Comparison of ENCODE assay signal across 21 cellular contexts in the genomic region with DNA sequence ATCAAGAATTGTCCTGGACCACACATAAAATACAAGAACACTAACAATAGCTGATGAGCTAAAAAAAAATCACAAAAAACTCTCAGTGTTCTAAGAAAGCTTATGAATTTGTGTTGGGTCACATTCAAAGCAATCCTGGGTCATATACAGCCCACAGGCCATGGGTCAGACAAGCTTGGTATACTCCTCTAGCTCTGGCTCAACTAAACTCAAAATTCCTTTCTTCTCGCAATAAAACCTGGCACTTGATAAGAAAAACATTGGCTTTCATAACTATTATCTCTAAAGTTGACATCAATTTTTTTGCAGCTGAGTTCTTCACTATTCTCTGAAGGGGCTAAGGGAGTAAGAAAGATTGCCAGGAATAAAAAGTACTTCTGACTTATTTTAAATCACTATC.
"Had no signal": no experiment of that assay in that cellular context is flagged by ENCODE, and none has a peak within 500 bp of the region (broad histone marks: within the 10 kb centered on the region; RNA-seq: fewer than 3 reads in every experiment).

No MANE protein-coding gene starts in this region.

- H3K27me3 Mint-ChIP-seq: T-cell had no signal

- FAIRE-seq: keratinocyte, pancreas, urothelium cell line had no signal

- H3K27me3 ChIP-seq: heart right ventricle, pancreas, right atrium auricular region, stomach, transverse colon had no signal

- H3K4me3 Mint-ChIP-seq: activated naive CD4-positive, alpha-beta T cell treated with anti-CD3 and anti-CD28 coated beads, Interleukin-2, amount 10 ng/mL, durations not matched to agents 7 days and 5 days; endodermal cell; natural killer cell; stimulated activated effector memory CD8-positive, alpha-beta T cell treated with anti-CD3 and anti-CD28 coated beads, Interleukin-12 subunit alpha, Interleukin-12 subunit beta, amount 100 ng/mL, for 72 hours; T-cell; T-helper 2 cell treated with Interferon-gamma antibody and Interleukin-4, amounts not matched to agents 5 μg/mL and 100 μg/mL, for 36 hours had no signal

- H3K4me3 ChIP-seq: heart right ventricle, pancreas, psoas muscle, right atrium auricular region, stomach, transverse colon had no signal

- H3K9me3 ChIP-seq: heart right ventricle, pancreas, psoas muscle, right atrium auricular region, stomach, transverse colon had no signal

- DNase-seq: activated CD4-positive, alpha-beta T cell treated with anti-CD3 and anti-CD28 coated beads for 1 hour; activated effector memory CD4-positive, alpha-beta T cell treated with anti-CD3 and anti-CD28 coated beads, Interleukin-2, amount 50 U/mL, for 16 hours; activated naive CD4-positive, alpha-beta T cell treated with anti-CD3 and anti-CD28 coated beads, Interleukin-2, amount 10 ng/mL, durations not matched to agents 7 days and 5 days; cortex of kidney; endodermal cell; heart right ventricle; mammary epithelial cell; midbrain; natural killer cell; pancreas; psoas muscle; stimulated activated CD4-positive, alpha-beta T cell treated with anti-CD3 and anti-CD28 coated beads, Interleukin-1b, Interleukin-23, amount 100 ng/mL, for 48 hours; stomach; T-cell; transverse colon had no signal

- H3K4me1 ChIP-seq: psoas muscle had no signal

- H3K36me3 Mint-ChIP-seq: activated naive CD4-positive, alpha-beta T cell treated with anti-CD3 and anti-CD28 coated beads, Interleukin-2, amount 10 ng/mL, durations not matched to agents 7 days and 5 days; natural killer cell; stimulated activated effector memory CD8-positive, alpha-beta T cell treated with anti-CD3 and anti-CD28 coated beads, Interleukin-12 subunit alpha, Interleukin-12 subunit beta, amount 100 ng/mL, for 72 hours; T-cell had no signal

- H3K4me1 Mint-ChIP-seq: activated naive CD4-positive, alpha-beta T cell treated with anti-CD3 and anti-CD28 coated beads, Interleukin-2, amount 10 ng/mL, durations not matched to agents 7 days and 5 days had no signal

- H3K27ac ChIP-seq: heart right ventricle, pancreas, psoas muscle, right atrium auricular region, stomach, transverse colon, VCaP had no signal

- H3K27ac Mint-ChIP-seq: activated naive CD4-positive, alpha-beta T cell treated with anti-CD3 and anti-CD28 coated beads, Interleukin-2, amount 10 ng/mL, durations not matched to agents 7 days and 5 days; endodermal cell; stimulated activated effector memory CD8-positive, alpha-beta T cell treated with anti-CD3 and anti-CD28 coated beads, Interleukin-12 subunit alpha, Interleukin-12 subunit beta, amount 100 ng/mL, for 72 hours; T-helper 2 cell treated with Interferon-gamma antibody and Interleukin-4, amounts not matched to agents 5 μg/mL and 100 μg/mL, for 36 hours had no signal

- H3K9me3 Mint-ChIP-seq: activated naive CD4-positive, alpha-beta T cell treated with anti-CD3 and anti-CD28 coated beads, Interleukin-2, amount 10 ng/mL, durations not matched to agents 7 days and 5 days; endodermal cell; natural killer cell; stimulated activated effector memory CD8-positive, alpha-beta T cell treated with anti-CD3 and anti-CD28 coated beads, Interleukin-12 subunit alpha, Interleukin-12 subunit beta, amount 100 ng/mL, for 72 hours; T-cell; T-helper 2 cell treated with Interferon-gamma antibody and Interleukin-4, amounts not matched to agents 5 μg/mL and 100 μg/mL, for 36 hours had no signal

- H3K36me3 ChIP-seq: heart right ventricle, pancreas, right atrium auricular region, stomach, transverse colon had no signal
